4 cellular contexts compared by ENCODE assay signal in genomic region chr3:166788936-166789335, GRCh38.
"Had no signal": no experiment of that assay in that cellular context is flagged by ENCODE, and none has a peak within 500 bp of the region (broad histone marks: within the 10 kb centered on the region; RNA-seq: fewer than 3 reads in every experiment).

No MANE protein-coding gene starts in this region.

- DNase-seq: H9, HCEC 1CT, IMR-90 had no signal

- H3K4me3 ChIP-seq: GM23338 had no signal
